ENCODE assay signal across 10 cellular contexts in the genomic region with DNA sequence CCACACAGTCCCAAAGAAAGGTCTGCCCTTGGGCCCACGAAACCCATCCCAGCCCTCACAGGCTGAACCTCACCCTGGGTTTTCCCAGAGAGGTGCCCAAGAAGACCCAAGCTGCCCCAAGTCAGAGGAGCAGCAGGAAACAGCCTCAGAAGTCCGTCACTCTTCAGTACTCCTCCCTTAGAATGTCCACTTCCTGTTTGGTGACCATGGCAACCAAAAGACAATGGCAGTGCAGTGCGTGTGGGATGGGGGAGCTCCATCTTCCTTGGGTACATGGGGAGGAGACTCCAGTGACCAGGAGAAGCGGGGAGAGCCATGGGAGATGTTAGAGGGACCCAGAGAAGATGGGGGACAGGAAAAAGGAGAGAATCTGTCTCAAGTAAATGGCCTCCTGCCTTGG. TPM values are rescaled to one million over a fixed set of nuclear protein-coding genes. Genes with fewer than 3 reads are reported as not detected.
DNase-seq lines count a peak whose midpoint lies in the region; ATAC-seq and TF ChIP-seq lines count a peak whose summit lies in the region.
"Had no signal": no experiment of that assay in that cellular context is flagged by ENCODE, and none has a peak within 500 bp of the region (broad histone marks: within the 10 kb centered on the region; RNA-seq: fewer than 3 reads in every experiment).

No MANE protein-coding gene starts in this region.

- no peaks in the 10 kb centered on the region for H3K9me3 ChIP-seq in CD4-positive, alpha-beta T cell (ENCODE audit: control insufficient read depth, low read length)
- no peaks in the 10 kb centered on the region for H3K9me3 ChIP-seq in right lobe of liver

- ATAC-seq in CD4-positive, alpha-beta T cell (ENCODE audit: poor library complexity): no peak
- peak; percentile 37 for ATAC-seq in activated naive CD8-positive, alpha-beta T cell treated with anti-CD3 and anti-CD28 coated beads, Interleukin-2, amount 10 ng/mL, durations not matched to agents 7 days and 5 days (ENCODE audit: low read depth)
- ATAC-seq in right lobe of liver (peak; percentile 7 to 56 (median 42)), HG03159 (IDR thresholded peaks at IDR 0.05; ENCODE audit: unreplicated experiment) (no peak), HG02588 (IDR thresholded peaks at IDR 0.05; ENCODE audit: unreplicated experiment) (no peak), HG02571 (IDR thresholded peaks at IDR 0.05; ENCODE audit: unreplicated experiment) (no peak)

- POLR2A ChIA-PET in CD4-positive, alpha-beta T cell (lab: Charles Lee): interaction anchor here (1.5 to 8.6 kb wide), 2 partner anchors 10 to 60 kb away, joined by 8 to 186 read pairs; a partner anchor contains a TSS
- POLR2A ChIA-PET in activated naive CD8-positive, alpha-beta T cell treated with anti-CD3 and anti-CD28 coated beads, Interleukin-2, amount 10 ng/mL, durations not matched to agents 7 days and 5 days (lab: Charles Lee): interaction anchor here (9.1 to 9.9 kb wide), 2 partner anchors 9 to 57 kb away, joined by 135 to 156 read pairs; a partner anchor contains a TSS

- no peak for DNase-seq in CD4-positive, alpha-beta T cell
- DNase-seq in HCEC 1CT (peak; percentile 39), right lobe of liver (no peak), mucosa of gallbladder (ENCODE audit: low spot score) (no peak)
- no peak for DNase-seq in activated naive CD8-positive, alpha-beta T cell treated with anti-CD3 and anti-CD28 coated beads, Interleukin-2, amount 10 ng/mL, durations not matched to agents 7 days and 5 days
- DNase-seq: kidney had no signal

- H3K36me3 Mint-ChIP-seq in CD4-positive, alpha-beta T cell (ENCODE audit: low read depth): peaks cover 93% of the 10 kb centered on the region
- peaks cover 43% of the 10 kb centered on the region for H3K36me3 Mint-ChIP-seq in activated naive CD8-positive, alpha-beta T cell treated with anti-CD3 and anti-CD28 coated beads, Interleukin-2, amount 10 ng/mL, durations not matched to agents 7 days and 5 days

- H3K27me3 Mint-ChIP-seq in CD4-positive, alpha-beta T cell: no peaks in the 10 kb centered on the region
- H3K27me3 Mint-ChIP-seq in activated naive CD8-positive, alpha-beta T cell treated with anti-CD3 and anti-CD28 coated beads, Interleukin-2, amount 10 ng/mL, durations not matched to agents 7 days and 5 days: no peaks in the 10 kb centered on the region

- no peaks in the 10 kb centered on the region for H3K27me3 ChIP-seq in CD4-positive, alpha-beta T cell (ENCODE audit: control insufficient read depth, insufficient read depth, low read length)
- no peaks in the 10 kb centered on the region for H3K27me3 ChIP-seq in right lobe of liver

- no peaks in the 10 kb centered on the region for H3K4me1 ChIP-seq in right lobe of liver

- CTCF ChIA-PET in CD4-positive, alpha-beta T cell (lab: Charles Lee): interaction anchor here (1.0 to 7.0 kb wide), 2 partner anchors 9 to 60 kb away, joined by 3 to 128 read pairs; a partner anchor contains a TSS

- no peaks in the 10 kb centered on the region for H3K36me3 ChIP-seq in right lobe of liver

- TF ChIP-seq POLR2A in right lobe of liver (IDR thresholded peaks at IDR 0.05): no peak

- peaks cover 65% of the 10 kb centered on the region for H3K4me1 Mint-ChIP-seq in CD4-positive, alpha-beta T cell (ENCODE audit: low read depth)
- H3K4me1 Mint-ChIP-seq in activated naive CD8-positive, alpha-beta T cell treated with anti-CD3 and anti-CD28 coated beads, Interleukin-2, amount 10 ng/mL, durations not matched to agents 7 days and 5 days: peaks cover 31% of the 10 kb centered on the region

- no peak overlapping the region for H3K4me3 ChIP-seq in right lobe of liver

- whole genome bisulfite sequencing in right lobe of liver (ENCODE audit: insufficient coverage, low coverage, low lambda C conversion rate, missing lambda C conversion rate): 7% methylated on average over 3 of the region's 4 CpGs

- peak overlapping the region; percentile 84 for H3K27ac Mint-ChIP-seq in CD4-positive, alpha-beta T cell
- H3K27ac Mint-ChIP-seq in activated naive CD8-positive, alpha-beta T cell treated with anti-CD3 and anti-CD28 coated beads, Interleukin-2, amount 10 ng/mL, durations not matched to agents 7 days and 5 days: peak overlapping the region; percentile 71

- H3K27ac ChIP-seq in CD4-positive, alpha-beta T cell (ENCODE audit: low read depth, low read length): peak overlapping the region; percentile 55
- no peak overlapping the region for H3K27ac ChIP-seq in right lobe of liver
- H3K27ac ChIP-seq: KMS-11 had no signal

- intact Hi-C loops in CD4-positive, alpha-beta T cell (cut with DNase I, micrococcal nuclease): loop anchor here in 1 of 2 experiments (10.0 kb wide), 1 partner anchor 858 kb away; a partner anchor contains a TSS
- intact Hi-C loops in right lobe of liver (cut with DNase I): no loop called here

- no peak for TF ChIP-seq CTCF in CD4-positive, alpha-beta T cell (IDR thresholded peaks at IDR 0.05)
- TF ChIP-seq CTCF in right lobe of liver (IDR thresholded peaks at IDR 0.05): no peak

- no peaks in the 10 kb centered on the region for H3K9me3 Mint-ChIP-seq in CD4-positive, alpha-beta T cell
- no peaks in the 10 kb centered on the region for H3K9me3 Mint-ChIP-seq in activated naive CD8-positive, alpha-beta T cell treated with anti-CD3 and anti-CD28 coated beads, Interleukin-2, amount 10 ng/mL, durations not matched to agents 7 days and 5 days

- H3K4me3 Mint-ChIP-seq in CD4-positive, alpha-beta T cell: peak overlapping the region; percentile 42
- H3K4me3 Mint-ChIP-seq in activated naive CD8-positive, alpha-beta T cell treated with anti-CD3 and anti-CD28 coated beads, Interleukin-2, amount 10 ng/mL, durations not matched to agents 7 days and 5 days: no peak overlapping the region

RNA-seq across cellular contexts. Expression of a gene that starts 11.3 kb away (rescaled TPM):
- 10 to 100 TPM; 25.7 to 27.8 TPM for total RNA-seq in CD4-positive, alpha-beta T cell
- total RNA-seq in activated naive CD8-positive, alpha-beta T cell treated with anti-CD3 and anti-CD28 coated beads, Interleukin-2, amount 10 ng/mL, durations not matched to agents 7 days and 5 days: 100 to 1,000 TPM; 159 to 163 TPM
- 1 to 10 TPM; 1.5 to 6.0 (median 3.1) TPM for total RNA-seq in right lobe of liver
- 22.4 TPM for total RNA-seq in mucosa of gallbladder

RNA-seq across cellular contexts. Expression of a gene that starts 24.5 kb away (rescaled TPM):
- 1 to 10 TPM; 2.1 to 2.6 TPM for total RNA-seq in CD4-positive, alpha-beta T cell
- total RNA-seq in activated naive CD8-positive, alpha-beta T cell treated with anti-CD3 and anti-CD28 coated beads, Interleukin-2, amount 10 ng/mL, durations not matched to agents 7 days and 5 days: under 1 TPM; 0.11 to 0.48 TPM
- total RNA-seq in right lobe of liver (under 1 TPM in 4 of 6 experiments, not detected in 2; 0.09 to 0.38 (median 0.22) TPM), mucosa of gallbladder (10.6 TPM)

Comparison
In these comparisons a context has a peak if more than half of its experiments do, and no peak if none do; other contexts are left out.
1. ATAC-seq: peak in activated naive CD8-positive, alpha-beta T cell treated with anti-CD3 and anti-CD28 coated beads, Interleukin-2, amount 10 ng/mL, durations not matched to agents 7 days and 5 days (single experiment) and right lobe of liver (4 of 4); none in CD4-positive, alpha-beta T cell (single experiment), HG03159 (single experiment), HG02588 (single experiment) and HG02571 (single experiment).